16 cellular contexts compared by ENCODE assay signal in genomic region chr21:29194342-29194741, GRCh38.
A peak's percentile ranks its signal among the peaks of the same experiment; 100 is the strongest.
DNase-seq lines count a peak whose midpoint lies in the region; ATAC-seq and TF ChIP-seq lines count a peak whose summit lies in the region.
"Had no signal": no experiment of that assay in that cellular context is flagged by ENCODE, and none has a peak within 500 bp of the region (broad histone marks: within the 10 kb centered on the region; RNA-seq: fewer than 3 reads in every experiment).

No MANE protein-coding gene starts in this region.

- ATAC-seq in activated CD4-positive, CD25-positive, alpha-beta regulatory T cell treated with anti-CD3 and anti-CD28 coated beads, Interleukin-2, amount 50 U/mL, for 24 hours: no peak
- no peak for ATAC-seq in body of pancreas
- ATAC-seq: stimulated activated effector memory CD8-positive, alpha-beta T cell treated with anti-CD3 and anti-CD28 coated beads, Interleukin-12 subunit alpha, Interleukin-12 subunit beta, amount 100 ng/mL, for 72 hours; WTC11 had no signal

- no peak for DNase-seq in T-helper 1 cell
- peak; percentile 33 for DNase-seq in NCI-H69 (lab: John Stamatoyannopoulos, UW)
- no peak for DNase-seq in chondrocyte (ENCODE audit: low spot score)
- no peak for DNase-seq in NCI-H524 treated with DMSO at 0.1 percent for 48 hours (lab: John Stamatoyannopoulos, UW)
- DNase-seq in body of pancreas: no peak
- DNase-seq: C1 segment of cervical spinal cord, DMS79, head of caudate nucleus, NCI-H1436, nephron progenitor cell had no signal

- H3K4me3 Mint-ChIP-seq in T-helper 1 cell treated with Interleukin-12 subunit alpha and Interleukin-12 subunit beta and Interleukin-4 antibody, amounts not matched to agents 30 μg/mL and 1 μg/mL, for 36 hours: no peak overlapping the region
- no peak overlapping the region for H3K4me3 Mint-ChIP-seq in chondrocyte (ENCODE audit: unreplicated experiment)
- H3K4me3 Mint-ChIP-seq: nephron progenitor cell; stimulated activated effector memory CD8-positive, alpha-beta T cell treated with anti-CD3 and anti-CD28 coated beads, Interleukin-12 subunit alpha, Interleukin-12 subunit beta, amount 100 ng/mL, for 72 hours; WTC11 had no signal

- intact Hi-C loops in body of pancreas (cut with DNase I): no loop called here

- H3K27ac ChIP-seq in body of pancreas: peak overlapping the region in 1 of 4 donors; percentile 13
- H3K27ac ChIP-seq: 22Rv1 had no signal

- no peaks in the 10 kb centered on the region for H3K27me3 Mint-ChIP-seq in T-helper 1 cell treated with Interleukin-12 subunit alpha and Interleukin-12 subunit beta and Interleukin-4 antibody, amounts not matched to agents 30 μg/mL and 1 μg/mL, for 36 hours (ENCODE audit: low read depth)
- no peaks in the 10 kb centered on the region for H3K27me3 Mint-ChIP-seq in chondrocyte (ENCODE audit: low read depth)

- TF ChIP-seq POLR2A in body of pancreas (IDR thresholded peaks at IDR 0.05): no peak

- no peaks in the 10 kb centered on the region for H3K36me3 ChIP-seq in neuron (ENCODE audit: insufficient read depth, low read length)
- H3K36me3 ChIP-seq in body of pancreas (replicated peaks in 1 of 2; ENCODE audit: insufficient read depth in 1 of 2, low read depth in 2 of 2): no peaks in the 10 kb centered on the region

- H3K9me3 Mint-ChIP-seq in T-helper 1 cell treated with Interleukin-12 subunit alpha and Interleukin-12 subunit beta and Interleukin-4 antibody, amounts not matched to agents 30 μg/mL and 1 μg/mL, for 36 hours: peaks cover 30% of the 10 kb centered on the region
- H3K9me3 Mint-ChIP-seq in chondrocyte (ENCODE audit: low read depth): no peaks in the 10 kb centered on the region

- H3K27me3 ChIP-seq in neuron (ENCODE audit: insufficient read depth, low read length): no peaks in the 10 kb centered on the region
- H3K27me3 ChIP-seq in body of pancreas: no peaks in the 10 kb centered on the region

- H3K9me3 ChIP-seq in neuron (ENCODE audit: low read length): no peaks in the 10 kb centered on the region
- H3K9me3 ChIP-seq in body of pancreas: no peaks in the 10 kb centered on the region

- H2AFZ ChIP-seq in neuron (ENCODE audit: low read depth, low read length): peak overlapping the region; percentile 3

- H3K4me1 ChIP-seq in neuron (ENCODE audit: insufficient read depth, low read length): peaks cover 25% of the 10 kb centered on the region
- H3K4me1 ChIP-seq in body of pancreas: peaks cover 27% of the 10 kb centered on the region

- peaks cover 24% of the 10 kb centered on the region for H3K36me3 Mint-ChIP-seq in T-helper 1 cell treated with Interleukin-12 subunit alpha and Interleukin-12 subunit beta and Interleukin-4 antibody, amounts not matched to agents 30 μg/mL and 1 μg/mL, for 36 hours (ENCODE audit: low read depth)
- peaks cover 2% of the 10 kb centered on the region for H3K36me3 Mint-ChIP-seq in chondrocyte (ENCODE audit: low read depth)
- H3K36me3 Mint-ChIP-seq: stimulated activated effector memory CD8-positive, alpha-beta T cell treated with anti-CD3 and anti-CD28 coated beads, Interleukin-12 subunit alpha, Interleukin-12 subunit beta, amount 100 ng/mL, for 72 hours had no signal

- WGBS in body of pancreas, 2 donors: 36 to 39% methylated on average over 3 of the region's 3 CpGs

- H3K4me3 ChIP-seq in neuron (ENCODE audit: low read length): no peak overlapping the region
- H3K4me3 ChIP-seq in body of pancreas: no peak overlapping the region

- peaks cover 40% of the 10 kb centered on the region for H3K4me1 Mint-ChIP-seq in T-helper 1 cell treated with Interleukin-12 subunit alpha and Interleukin-12 subunit beta and Interleukin-4 antibody, amounts not matched to agents 30 μg/mL and 1 μg/mL, for 36 hours (ENCODE audit: low read depth)
- peaks cover 57% of the 10 kb centered on the region for H3K4me1 Mint-ChIP-seq in chondrocyte (ENCODE audit: low read depth)
- H3K4me1 Mint-ChIP-seq: nephron progenitor cell had no signal

- TF ChIP-seq CTCF in chondrocyte (IDR thresholded peaks at IDR 0.05) (no peak), body of pancreas (IDR thresholded peaks at IDR 0.05) (no peak)

- peak overlapping the region; percentile 46 for H3K27ac Mint-ChIP-seq in T-helper 1 cell treated with Interleukin-12 subunit alpha and Interleukin-12 subunit beta and Interleukin-4 antibody, amounts not matched to agents 30 μg/mL and 1 μg/mL, for 36 hours
- H3K27ac Mint-ChIP-seq in chondrocyte (ENCODE audit: unreplicated experiment): peak overlapping the region; percentile 83
- H3K27ac Mint-ChIP-seq: nephron progenitor cell; stimulated activated effector memory CD8-positive, alpha-beta T cell treated with anti-CD3 and anti-CD28 coated beads, Interleukin-12 subunit alpha, Interleukin-12 subunit beta, amount 100 ng/mL, for 72 hours had no signal
